Comparison of ENCODE assay signal across 23 cellular contexts in genomic region chr6:15285682-15286294, GRCh38. TPM values are rescaled to one million over a fixed set of nuclear protein-coding genes. Genes with fewer than 3 reads are reported as not detected.
DNase-seq lines count a peak whose midpoint lies in the region; ATAC-seq and TF ChIP-seq lines count a peak whose summit lies in the region.
"Had no signal": no experiment of that assay in that cellular context is flagged by ENCODE, and none has a peak within 500 bp of the region (broad histone marks: within the 10 kb centered on the region; RNA-seq: fewer than 3 reads in every experiment).

No MANE protein-coding gene starts in this region.

- H3K36me3 Mint-ChIP-seq in CD4-positive, alpha-beta T cell (ENCODE audit: low read depth) = peaks cover 18% of the 10 kb centered on the region

- TF ChIP-seq CTCF in CD4-positive, alpha-beta T cell (IDR thresholded peaks at IDR 0.05) = no peak
- TF ChIP-seq CTCF in WERI-Rb-1 (IDR thresholded peaks at IDR 0.05; ENCODE audit: low read depth, low read length) = peak; percentile 53
- TF ChIP-seq CTCF in foreskin keratinocyte (conservative IDR thresholded peaks at IDR 0.05) = peak; percentile 39

- H3K9me3 Mint-ChIP-seq in CD4-positive, alpha-beta T cell = no peaks in the 10 kb centered on the region
- H3K9me3 Mint-ChIP-seq: activated naive CD4-positive, alpha-beta T cell treated with anti-CD3 and anti-CD28 coated beads for 36 hours; T-cell had no signal

- H3K27ac ChIP-seq in CD4-positive, alpha-beta T cell (ENCODE audit: low read depth, low read length) = no peak overlapping the region
- H3K27ac ChIP-seq in WERI-Rb-1 (no peak overlapping the region), foreskin keratinocyte (no peak overlapping the region)
- H3K27ac ChIP-seq: BLaER1, HL-60, ovary, uterus had no signal

- peaks cover 72% of the 10 kb centered on the region for H3K4me1 Mint-ChIP-seq in CD4-positive, alpha-beta T cell (ENCODE audit: low read depth)

- POLR2A ChIA-PET in CD4-positive, alpha-beta T cell (lab: Charles Lee) = no interaction called here

- H3K9me3 ChIP-seq in CD4-positive, alpha-beta T cell (ENCODE audit: control insufficient read depth, low read length) = no peaks in the 10 kb centered on the region
- H3K9me3 ChIP-seq in WERI-Rb-1 (ENCODE audit: severe bottlenecking) = peaks cover 2% of the 10 kb centered on the region
- H3K9me3 ChIP-seq: ovary, uterus had no signal

- ATAC-seq in CD4-positive, alpha-beta T cell (ENCODE audit: poor library complexity) = no peak
- ATAC-seq in foreskin keratinocyte (no peak), GM21619 (IDR thresholded peaks at IDR 0.05; ENCODE audit: unreplicated experiment) (no peak), GM18502 (IDR thresholded peaks at IDR 0.05; ENCODE audit: poor library complexity, unreplicated experiment) (no peak)
- ATAC-seq: activated CD4-positive, CD25-positive, alpha-beta regulatory T cell treated with anti-CD3 and anti-CD28 coated beads, Interleukin-2, amount 50 U/mL, for 24 hours; Panc1; stimulated activated naive CD8-positive, alpha-beta T cell treated with anti-CD3 and anti-CD28 coated beads, Interleukin-15, Interleukin-2, amounts not matched to agents 100 U/mL and 50 U/mL, for 24 hours had no signal

- CTCF ChIA-PET in CD4-positive, alpha-beta T cell (lab: Charles Lee) = no interaction called here

- H3K4me1 ChIP-seq in foreskin keratinocyte = peaks cover 24% of the 10 kb centered on the region

- no peak overlapping the region for H3K4me3 ChIP-seq in WERI-Rb-1 (ENCODE audit: low read depth, low read length)
- H3K4me3 ChIP-seq: BLaER1, ovary, smooth muscle cell, uterus had no signal

- no peaks in the 10 kb centered on the region for H3K27me3 Mint-ChIP-seq in CD4-positive, alpha-beta T cell
- H3K27me3 Mint-ChIP-seq: T-cell had no signal

- DNase-seq in CD4-positive, alpha-beta T cell = no peak
- peak; percentile 70 for DNase-seq in HS-27A (ENCODE audit: low read depth)
- DNase-seq in WERI-Rb-1 = no peak
- DNase-seq in foreskin keratinocyte = no peak
- DNase-seq in head of caudate nucleus = no peak
- DNase-seq in dedifferentiated amniotic fluid mesenchymal stem cell (ENCODE audit: extremely low spot score) = no peak
- DNase-seq: activated naive CD4-positive, alpha-beta T cell treated with anti-CD3 and anti-CD28 coated beads for 36 hours; DMS53; islet precursor cell; Kasumi-1; midbrain; NCI-H526; ovary; stimulated activated naive CD8-positive, alpha-beta T cell treated with anti-CD3 and anti-CD28 coated beads, Interleukin-15, Interleukin-2, amounts not matched to agents 100 U/mL and 50 U/mL, for 24 hours; uterus had no signal

- no peaks in the 10 kb centered on the region for H3K36me3 ChIP-seq in WERI-Rb-1
- H3K36me3 ChIP-seq: ovary, uterus had no signal

- H3K27ac Mint-ChIP-seq in CD4-positive, alpha-beta T cell = peak overlapping the region; percentile 27
- H3K27ac Mint-ChIP-seq: activated naive CD4-positive, alpha-beta T cell treated with anti-CD3 and anti-CD28 coated beads for 36 hours; T-cell had no signal

- H3K4me3 Mint-ChIP-seq in CD4-positive, alpha-beta T cell = no peak overlapping the region
- H3K4me3 Mint-ChIP-seq: activated naive CD4-positive, alpha-beta T cell treated with anti-CD3 and anti-CD28 coated beads for 36 hours; T-cell had no signal

- intact Hi-C loops in CD4-positive, alpha-beta T cell (cut with DNase I, micrococcal nuclease) = no loop called here
- intact Hi-C loops in head of caudate nucleus (cut with DNase I) = no loop called here

- no peaks in the 10 kb centered on the region for H3K27me3 ChIP-seq in CD4-positive, alpha-beta T cell (ENCODE audit: control insufficient read depth, insufficient read depth, low read length)
- no peaks in the 10 kb centered on the region for H3K27me3 ChIP-seq in WERI-Rb-1 (ENCODE audit: insufficient read depth, low read depth, severe bottlenecking)
- no peaks in the 10 kb centered on the region for H3K27me3 ChIP-seq in foreskin keratinocyte
- H3K27me3 ChIP-seq: BLaER1, ovary, uterus had no signal

RNA-seq across cellular contexts. Expression of gene JARID2, which starts 39.9 kb away (rescaled TPM):
- total RNA-seq in CD4-positive, alpha-beta T cell = 10 to 100 TPM; 32.0 to 33.0 TPM
- 17.6 and 22.3 TPM in 2 replicates for total RNA-seq in foreskin keratinocyte
- 4.7 and 5.6 TPM in 2 replicates for polyA plus RNA-seq in foreskin keratinocyte
